ENCODE assay signal across 8 cellular contexts in the genomic region with DNA sequence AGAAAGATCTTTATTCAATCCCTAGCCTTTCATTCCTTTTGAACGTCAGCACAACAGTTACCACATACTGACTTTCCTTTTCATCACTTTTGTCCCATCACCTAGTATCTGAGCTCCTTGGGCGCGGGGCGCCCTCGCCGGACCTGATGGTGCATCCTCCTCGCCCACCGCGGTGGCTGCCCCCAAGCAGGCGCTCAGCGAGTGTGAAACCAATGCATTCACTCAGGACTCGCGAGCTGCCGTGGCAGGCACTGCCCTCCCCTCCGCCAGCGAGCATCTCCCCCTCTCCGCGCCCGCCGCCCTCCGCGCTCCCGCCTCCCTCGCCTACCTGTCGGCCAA. TPM values are rescaled to one million over a fixed set of nuclear protein-coding genes. Genes with fewer than 3 reads are reported as not detected.
DNase-seq lines count a peak whose midpoint lies in the region; ATAC-seq and TF ChIP-seq lines count a peak whose summit lies in the region.

No MANE protein-coding gene starts in this region.

- POLR2A ChIA-PET in A673 (lab: Charles Lee; ENCODE audit: low non-redundant PET): no interaction called here

- CTCF ChIA-PET in A673 (lab: Charles Lee): no interaction called here

- H3K4me1 ChIP-seq in A673 (ENCODE audit: insufficient read depth, low read length, poor library complexity, severe bottlenecking) (no peaks in the 10 kb centered on the region), SJCRH30 (peaks cover 7% of the 10 kb centered on the region; the same call in 1 of the 2 replicates), subcutaneous abdominal adipose tissue (ENCODE audit: control insufficient read depth in 5 of 5, insufficient read depth in 5 of 5, low read length in 5 of 5) (peaks cover 8 to 35% (median 24%) of the 10 kb centered on the region in 5 donors)

- H3K27me3 ChIP-seq in A673 (replicated peaks; ENCODE audit: insufficient read depth, low read depth, low read length, poor library complexity): no peaks in the 10 kb centered on the region
- H3K27me3 ChIP-seq in SJCRH30: no peaks in the 10 kb centered on the region
- no peaks in the 10 kb centered on the region for H3K27me3 ChIP-seq in subcutaneous abdominal adipose tissue (ENCODE audit: control insufficient read depth in 5 of 5, insufficient read depth in 4 of 5, low read length in 5 of 5)

- H3K36me3 ChIP-seq in A673 (ENCODE audit: insufficient read depth, low read length, poor library complexity, severe bottlenecking) (peaks cover 16% of the 10 kb centered on the region), SJCRH30 (peaks cover 25% of the 10 kb centered on the region), subcutaneous abdominal adipose tissue (ENCODE audit: control insufficient read depth in 5 of 5, insufficient read depth in 5 of 5, low read length in 5 of 5) (peaks cover 14 to 25% (median 21%) of the 10 kb centered on the region in 5 donors)

- H3K9me3 ChIP-seq in A673 (ENCODE audit: low read depth, low read length, poor library complexity, severe bottlenecking) (no peaks in the 10 kb centered on the region), SJCRH30 (replicated peaks) (no peaks in the 10 kb centered on the region), subcutaneous abdominal adipose tissue (ENCODE audit: control insufficient read depth in 5 of 5, low read length in 5 of 5) (no peaks in the 10 kb centered on the region)

- BruUV-seq in A673 (replicated peaks; lab: Mats Ljungman, UMichigan): no TSS peak

- peak overlapping the region in 4 of 5 donors; percentile 88 to 94 (median 92) for H3K9ac ChIP-seq in subcutaneous abdominal adipose tissue (ENCODE audit: low read length in 5 of 5)

- no peak for DNase-seq in A673 (ENCODE audit: low spot score)
- peak in 1 of 2 experiments; percentile 34 for DNase-seq in SJCRH30
- DNase-seq in left ventricle myocardium superior: no peak
- no peak for DNase-seq in ecto neural progenitor cell (ENCODE audit: low spot score)
- no peak for DNase-seq in DMS53 (lab: John Stamatoyannopoulos, UW)

- TF ChIP-seq CTCF in A673 (conservative IDR thresholded peaks at IDR 0.05; ENCODE audit: low read depth, low read length): no peak

- intact Hi-C loops in A673 (cut with micrococcal nuclease; ENCODE audit: unreplicated experiment): no loop called here
- intact Hi-C loops in left ventricle myocardium superior (cut with micrococcal nuclease): no loop called here

- ATAC-seq in GM21526 (IDR thresholded peaks at IDR 0.05; ENCODE audit: low FRiP score, unreplicated experiment): peak; percentile 34
- ATAC-seq in left ventricle myocardium superior: peak; percentile 67
- ATAC-seq in HG02852 (IDR thresholded peaks at IDR 0.05; ENCODE audit: unreplicated experiment): no peak

- H3K4me3 ChIP-seq in A673 (ENCODE audit: low read depth, low read length, poor library complexity, severe bottlenecking): peak overlapping the region; percentile 80
- H3K4me3 ChIP-seq in SJCRH30: peak overlapping the region; percentile 100
- H3K4me3 ChIP-seq in subcutaneous abdominal adipose tissue (ENCODE audit: low read depth in 1 of 5, low read length in 5 of 5): peak overlapping the region; percentile 56 to 96 (median 94)

- H3K27ac ChIP-seq in A673 (ENCODE audit: low read depth, low read length, poor library complexity, severe bottlenecking) (peak overlapping the region; percentile 83), SJCRH30 (peak overlapping the region; percentile 70; the same call in 1 of the 2 replicates), subcutaneous abdominal adipose tissue (ENCODE audit: low read depth, low read length) (peak overlapping the region; percentile 76)

RNA-seq across cellular contexts. Expression of a gene that starts 0.8 kb away (rescaled TPM):
- total RNA-seq in A673 (2021) (10.8 and 12.0 TPM in 2 replicates), left ventricle myocardium superior (3.5 TPM)
- total RNA-seq in SJCRH30 (2014; rRNA removed; shearing (Covaris generic)): 22.4 and 23.8 TPM in 2 replicates

RNA-seq across cellular contexts. Expression of a gene that starts 26.8 kb away (rescaled TPM):
- total RNA-seq in A673 (2021) (not detected in 2 replicates), left ventricle myocardium superior (0.12 TPM)
- total RNA-seq in SJCRH30 (2014; rRNA removed; shearing (Covaris generic)): not detected in 2 replicates

RNA-seq across cellular contexts. Expression of a gene that starts 28.4 kb away (rescaled TPM):
- total RNA-seq in A673 (2021) (46.7 and 50.7 TPM in 2 replicates), left ventricle myocardium superior (19.3 TPM)
- total RNA-seq in SJCRH30 (2014; rRNA removed; shearing (Covaris generic)): 115 and 120 TPM in 2 replicates

RNA-seq across cellular contexts. Expression of a gene that starts 51.7 kb away (rescaled TPM):
- total RNA-seq in A673 (2021) (30.0 and 43.6 TPM in 2 replicates), left ventricle myocardium superior (10.2 TPM)
- total RNA-seq in SJCRH30 (2014; rRNA removed; shearing (Covaris generic)): 61.4 and 72.2 TPM in 2 replicates

RNA-seq across cellular contexts. Expression of a gene that starts 52.7 kb away (rescaled TPM):
- total RNA-seq in A673 (2021): 5.9 and 6.6 TPM in 2 replicates
- total RNA-seq in SJCRH30 (2014; rRNA removed; shearing (Covaris generic)): 15.7 and 16.9 TPM in 2 replicates
- 7.0 TPM for total RNA-seq in left ventricle myocardium superior
